In genomic region chr2:171763602-171764001, GRCh38 we compare ENCODE assay signal across 24 cellular contexts.
DNase-seq lines count a peak whose midpoint lies in the region; ATAC-seq, FAIRE-seq and TF ChIP-seq lines count a peak whose summit lies in the region.
"Had no signal": no experiment of that assay in that cellular context is flagged by ENCODE, and none has a peak within 500 bp of the region (broad histone marks: within the 10 kb centered on the region; RNA-seq: fewer than 3 reads in every experiment).

No MANE protein-coding gene starts in this region.

- H3K27ac ChIP-seq in ACC112 (ENCODE audit: low read depth, low read length) (peak overlapping the region; percentile 2; the same call in 1 of the 2 replicates), brain microvascular endothelial cell (peak overlapping the region; percentile 24)
- H3K27ac ChIP-seq: psoas muscle had no signal

- no peaks in the 10 kb centered on the region for H3K27me3 ChIP-seq in ACC112 (ENCODE audit: insufficient read depth, low read length)
- no peaks in the 10 kb centered on the region for H3K27me3 ChIP-seq in brain microvascular endothelial cell (replicated peaks)

- no peaks in the 10 kb centered on the region; the same call in 1 of the 2 replicates for H3K36me3 ChIP-seq in ACC112 (ENCODE audit: insufficient read depth, low read length)
- H3K36me3 ChIP-seq in brain microvascular endothelial cell (replicated peaks) = peaks cover 4% of the 10 kb centered on the region

- ATAC-seq in sciatic nerve (no peak), GM21619 (IDR thresholded peaks at IDR 0.05; ENCODE audit: unreplicated experiment) (no peak), GM21526 (IDR thresholded peaks at IDR 0.05; ENCODE audit: low FRiP score, unreplicated experiment) (no peak)
- ATAC-seq: effector memory CD8-positive, alpha-beta T cell; HCT116; psoas muscle had no signal

- peak; percentile 42 for FAIRE-seq in HTR-8/SVneo (lab: Jason Lieb, UNC)
- FAIRE-seq: GM12891, kidney had no signal

- TF ChIP-seq CTCF in brain microvascular endothelial cell (IDR thresholded peaks at IDR 0.05; ENCODE audit: low read depth, low read length, missing control alignments) = no peak

- H3K4me3 ChIP-seq in ACC112 (ENCODE audit: low read depth, low read length) = no peak overlapping the region
- no peak overlapping the region for H3K4me3 ChIP-seq in brain microvascular endothelial cell (ENCODE audit: low read depth, low read length)
- H3K4me3 ChIP-seq: psoas muscle had no signal

- in situ Hi-C loops in brain microvascular endothelial cell (cut with HindIII; ENCODE audit: low pct_ligation_motif_present, low sequenced_read_pairs) = no loop called here

- peaks cover 12% of the 10 kb centered on the region for H3K4me1 ChIP-seq in ACC112 (ENCODE audit: control insufficient read depth, insufficient read depth, low read length, unreplicated experiment)
- H3K4me1 ChIP-seq: psoas muscle had no signal

- intact Hi-C loops in sciatic nerve (cut with DNase I) = no loop called here

- H2AFZ ChIP-seq in ACC112 (ENCODE audit: low read length, unreplicated experiment) = no peak overlapping the region

- DNase-seq in HTR-8/SVneo (ENCODE audit: insufficient read length, low spot score) (no peak), brain microvascular endothelial cell (peak; percentile 11), lung microvascular endothelial cell (ENCODE audit: low read depth in 2 of 2) (peak; percentile 14 to 55), sciatic nerve (ENCODE audit: low spot score) (no peak)
- no peak for DNase-seq in effector CD4-positive, alpha-beta T cell
- DNase-seq: activated CD4-positive, alpha-beta T cell treated with anti-CD3 and anti-CD28 coated beads, Interleukin-2, amount 50 U/mL, for 1 hour; activated CD8-positive, alpha-beta memory T cell treated with anti-CD3 and anti-CD28 coated beads, Interleukin-2, amount 50 U/mL, for 48 hours; activated effector memory CD4-positive, alpha-beta T cell treated with anti-CD3 and anti-CD28 coated beads, Interleukin-2, amount 50 U/mL, for 16 hours; amygdala; effector memory CD8-positive, alpha-beta T cell; hypothalamus; kidney; MV-4-11; NCI-H187 treated with DMSO at 0.1 percent for 48 hours; NCI-H345; NK-92 treated with Interleukin-12 subunit alpha and Interleukin-12 subunit beta, amount 100 ng/mL, for 24 hours; psoas muscle; stimulated activated CD4-positive, alpha-beta T cell treated with anti-CD3 and anti-CD28 coated beads, Interleukin-12 subunit alpha, Interleukin-12 subunit beta, amount 100 ng/mL, for 4 hours; stimulated activated CD8-positive, alpha-beta memory T cell treated with anti-CD3 and anti-CD28 coated beads, Interleukin-4, amount 100 ng/mL, for 48 hours had no signal

- H3K79me2 ChIP-seq in ACC112 (ENCODE audit: control insufficient read depth, insufficient read depth, low read length, unreplicated experiment) = no peaks in the 10 kb centered on the region

Comparison
In these comparisons a context has a peak if more than half of its experiments do, and no peak if none do; other contexts are left out.
1. DNase-seq: peak in brain microvascular endothelial cell (single experiment) and lung microvascular endothelial cell (2 of 2); none in HTR-8/SVneo (single experiment), sciatic nerve (single experiment) and effector CD4-positive, alpha-beta T cell (single experiment).